13 cellular contexts compared by ENCODE assay signal in genomic region chr17:29078183-29079045, GRCh38. TPM values are rescaled to one million over a fixed set of nuclear protein-coding genes. Genes with fewer than 3 reads are reported as not detected.
DNase-seq lines count a peak whose midpoint lies in the region; ATAC-seq, FAIRE-seq and TF ChIP-seq lines count a peak whose summit lies in the region.
"Had no signal": no experiment of that assay in that cellular context is flagged by ENCODE, and none has a peak within 500 bp of the region (broad histone marks: within the 10 kb centered on the region; RNA-seq: fewer than 3 reads in every experiment).

No MANE protein-coding gene starts in this region.

- H3K4me1 Mint-ChIP-seq in T-helper 17 cell: peaks cover 2% of the 10 kb centered on the region

- no peak for TF ChIP-seq POLR2A in heart left ventricle (IDR thresholded peaks at IDR 0.05)

- peak overlapping the region in 3 of 12 donors; percentile 0 to 38 (median 22) for H3K27ac ChIP-seq in heart left ventricle
- H3K27ac ChIP-seq: suprapubic skin had no signal

- no peaks in the 10 kb centered on the region for H3K9me3 ChIP-seq in heart left ventricle
- no peaks in the 10 kb centered on the region for H3K9me3 ChIP-seq in T-helper 17 cell (ENCODE audit: control insufficient read depth, low read length, poor library complexity, severe bottlenecking)
- H3K9me3 ChIP-seq: BE2C, suprapubic skin had no signal

- no peak overlapping the region for H3K4me3 Mint-ChIP-seq in T-helper 17 cell

- peak in 3 of 4 donors; percentile 18 to 70 (median 54) for ATAC-seq in heart left ventricle
- no peak for ATAC-seq in Right ventricle myocardium superior (ENCODE audit: poor library complexity)
- no peak for ATAC-seq in T-helper 17 cell
- ATAC-seq in HG03460 (IDR thresholded peaks at IDR 0.05; ENCODE audit: unreplicated experiment): no peak

- WGBS in heart left ventricle, 4 donors: 64 to 78% (median 77%) methylated on average over 7 to 9 of the region's 9 CpGs

- DNase-seq in heart left ventricle (peak in 2 of 5 donors; percentile 55 to 71), Right ventricle myocardium superior (no peak), T-helper 17 cell (no peak), fibroblast of the aortic adventitia (ENCODE audit: low read depth) (peak; percentile 37), urothelium cell line (ENCODE audit: low spot score) (peak; percentile 41), RKO (ENCODE audit: low spot score) (no peak)
- DNase-seq in activated CD4-positive, CD25-positive, alpha-beta regulatory T cell (lab: John Stamatoyannopoulos, UW): no peak
- DNase-seq: activated T-cell treated with anti-CD3 and anti-CD28 coated beads for 4 hours; BE2C; stimulated activated CD4-positive, alpha-beta T cell treated with anti-CD3 and anti-CD28 coated beads, Interleukin-4, amount 100 ng/mL, for 4 hours had no signal

- FAIRE-seq in urothelium cell line (lab: Jason Lieb, UNC): no peak
- FAIRE-seq: GM19239 had no signal

- H3K4me1 ChIP-seq in heart left ventricle: peaks cover 0 to 38% (median 12%) of the 10 kb centered on the region in 12 donors
- H3K4me1 ChIP-seq: BE2C had no signal

- no peaks in the 10 kb centered on the region for H3K27me3 ChIP-seq in heart left ventricle
- H3K27me3 ChIP-seq: BE2C, suprapubic skin had no signal

- peaks cover 0 to 80% (median 61%) of the 10 kb centered on the region in 9 donors for H3K36me3 ChIP-seq in heart left ventricle
- H3K36me3 ChIP-seq: BE2C had no signal

- H3K27ac Mint-ChIP-seq in T-helper 17 cell: peak overlapping the region; percentile 37

- no peaks in the 10 kb centered on the region for H3K27me3 Mint-ChIP-seq in T-helper 17 cell

- H3K36me3 Mint-ChIP-seq in T-helper 17 cell (ENCODE audit: low read depth): peaks cover 7% of the 10 kb centered on the region

- intact Hi-C loops in heart left ventricle (cut with DNase I) (loop anchor here in 1 of 10 donors (5.0 kb wide), 1 partner anchor 34 kb away; no protein-coding TSS in a partner anchor), Right ventricle myocardium superior (cut with DNase I) (no loop called here)

- no peak overlapping the region for H3K4me3 ChIP-seq in heart left ventricle
- no peak overlapping the region for H3K4me3 ChIP-seq in fibroblast of the aortic adventitia (ENCODE audit: low read depth, low read length)
- H3K4me3 ChIP-seq: suprapubic skin had no signal

- TF ChIP-seq CTCF in heart left ventricle (IDR thresholded peaks at IDR 0.05) (no peak), fibroblast of the aortic adventitia (IDR thresholded peaks at IDR 0.05; ENCODE audit: insufficient read depth, low read length) (no peak)

RNA-seq across cellular contexts. Expression of gene PIPOX, which starts 35.5 kb away (rescaled TPM):
- total RNA-seq in heart left ventricle (1 to 10 TPM in 4 of 9 donors, under 1 TPM in 4, not detected in 1; 0.26 to 5.2 (median 1.00) TPM), Right ventricle myocardium superior (1.00 TPM), T-helper 17 cell (1 to 10 TPM; 2.2 to 2.5 TPM), fibroblast of the aortic adventitia (ENCODE audit: low replicate concordance) (1.8 and 3.0 TPM in 2 replicates)
- under 1 TPM; 0.11 to 0.42 TPM for polyA plus RNA-seq in heart left ventricle

Comparison
In these comparisons a context has a peak if more than half of its experiments do, and no peak if none do; other contexts are left out.
1. ATAC-seq: peak in heart left ventricle (3 of 4); none in Right ventricle myocardium superior (single experiment), T-helper 17 cell (single experiment) and HG03460 (single experiment).
2. DNase-seq: peak in fibroblast of the aortic adventitia (single experiment) and urothelium cell line (single experiment); none in Right ventricle myocardium superior (single experiment), T-helper 17 cell (0 of 3), activated CD4-positive, CD25-positive, alpha-beta regulatory T cell (0 of 4) and RKO (single experiment).